ENCODE assay signal across 31 cellular contexts in genomic region chr2:165961818-165962217, GRCh38. TPM values are rescaled to one million over a fixed set of nuclear protein-coding genes. Genes with fewer than 3 reads are reported as not detected.
DNase-seq lines count a peak whose midpoint lies in the region; ATAC-seq and TF ChIP-seq lines count a peak whose summit lies in the region.
"Had no signal": no experiment of that assay in that cellular context is flagged by ENCODE, and none has a peak within 500 bp of the region (broad histone marks: within the 10 kb centered on the region; RNA-seq: fewer than 3 reads in every experiment).

No MANE protein-coding gene starts in this region.

- no TSS peak for BruUV-seq in PC-3 (replicated peaks; lab: Mats Ljungman, UMichigan)

- peak; percentile 6 for DNase-seq in Karpas-422
- peak; percentile 55 for DNase-seq in PC-3
- DNase-seq in foreskin melanocyte = peak; percentile 54
- no peak for DNase-seq in NCI-H510A (lab: John Stamatoyannopoulos, UW)
- DNase-seq in T-helper 1 cell = no peak
- DNase-seq in smooth muscle cell (lab: John Stamatoyannopoulos, UW; ENCODE audit: unreplicated experiment) = no peak
- DNase-seq: 8988T; ACHN; AML-193; BE2C; C1 segment of cervical spinal cord; Caco-2; Calu3; CD4-positive, alpha-beta memory T cell; CD4-positive, alpha-beta T cell; CD4-positive, CD25-positive, alpha-beta regulatory T cell; CD8-positive, alpha-beta memory T cell; CD8-positive, alpha-beta T cell; COR-L47; DMS 273 treated with DMSO at 0.1 percent for 48 hours; DMS153; DMS53; DMS79; DMS79 treated with DMSO at 0.1 percent for 48 hours; DND-41; EL had no signal

- TF ChIP-seq CTCF in PC-3 (conservative IDR thresholded peaks at IDR 0.05; ENCODE audit: low read depth, low read length) (no peak), smooth muscle cell (IDR thresholded peaks at IDR 0.05; ENCODE audit: borderline replicate concordance, insufficient read depth, poor library complexity, severe bottlenecking) (no peak)

- H2AFZ ChIP-seq in Karpas-422 (ENCODE audit: low read length) (no peak overlapping the region), PC-3 (ENCODE audit: low read length) (no peak overlapping the region), smooth muscle cell (ENCODE audit: low read depth) (no peak overlapping the region)

- POLR2A ChIA-PET in PC-3 (lab: Charles Lee; ENCODE audit: unreplicated experiment) = no interaction called here

- H3K9ac ChIP-seq in Karpas-422 (ENCODE audit: low read length) = no peak overlapping the region
- no peak overlapping the region for H3K9ac ChIP-seq in PC-3 (ENCODE audit: low read length)
- no peak overlapping the region for H3K9ac ChIP-seq in smooth muscle cell (ENCODE audit: low read depth)
- H3K9ac ChIP-seq: BLaER1; BLaER1 treated with 17β-estradiol and CSF1 and Interleukin-3, amounts not matched to agents 10 nM and 100 nM had no signal

- H3F3A ChIP-seq in PC-3 (ENCODE audit: low read length, unreplicated experiment) = no peaks in the 10 kb centered on the region
- H3F3A ChIP-seq in smooth muscle cell (ENCODE audit: low read depth) = no peaks in the 10 kb centered on the region

- intact Hi-C loops in PC-3 (cut with micrococcal nuclease) = no loop called here

- peak; percentile 78 for ATAC-seq in PC-3
- ATAC-seq: A549; CD8-positive, alpha-beta T cell had no signal

- WGBS in smooth muscle cell (ENCODE audit: low lambda C conversion rate) = 95% methylated on average over 4 of the region's 4 CpGs

- H3K36me3 ChIP-seq in Karpas-422 (ENCODE audit: insufficient read depth, low read length) (no peaks in the 10 kb centered on the region), PC-3 (ENCODE audit: low read depth, low read length) (no peaks in the 10 kb centered on the region), smooth muscle cell (ENCODE audit: low read depth) (no peaks in the 10 kb centered on the region)
- H3K36me3 ChIP-seq: BE2C; BLaER1; BLaER1 treated with 17β-estradiol and CSF1 and Interleukin-3, amounts not matched to agents 10 nM and 100 nM had no signal

- H3K4me2 ChIP-seq in Karpas-422 (ENCODE audit: low read depth, low read length, poor library complexity, severe bottlenecking) (no peak overlapping the region), PC-3 (ENCODE audit: low read length) (no peak overlapping the region), smooth muscle cell (no peak overlapping the region)
- H3K4me2 ChIP-seq: A549; BLaER1; BLaER1 treated with 17β-estradiol and CSF1 and Interleukin-3, amounts not matched to agents 10 nM and 100 nM had no signal

- H3K4me1 ChIP-seq in Karpas-422 (ENCODE audit: low read length) (no peaks in the 10 kb centered on the region), PC-3 (ENCODE audit: insufficient read depth, low read length) (no peaks in the 10 kb centered on the region), smooth muscle cell (ENCODE audit: low read depth) (no peaks in the 10 kb centered on the region)
- H3K4me1 ChIP-seq: A549; BE2C; BLaER1; BLaER1 treated with 17β-estradiol and CSF1 and Interleukin-3, amounts not matched to agents 10 nM and 100 nM; Caco-2 had no signal

- H3K9me2 ChIP-seq in Karpas-422 (replicated peaks; ENCODE audit: insufficient read depth, low read length) (no peaks in the 10 kb centered on the region), PC-3 (replicated peaks; ENCODE audit: low read length) (no peaks in the 10 kb centered on the region)

- CTCF ChIA-PET in PC-3 (lab: Charles Lee) = no interaction called here

- no peaks in the 10 kb centered on the region for H3K9me3 ChIP-seq in Karpas-422 (ENCODE audit: low read length)
- H3K9me3 ChIP-seq in PC-3 (ENCODE audit: low read length) = no peaks in the 10 kb centered on the region
- no peaks in the 10 kb centered on the region for H3K9me3 ChIP-seq in smooth muscle cell (replicated peaks; ENCODE audit: low read depth)
- H3K9me3 ChIP-seq: A549, BE2C, Caco-2 had no signal

- H3K27ac ChIP-seq in Karpas-422 (ENCODE audit: low read length) = no peak overlapping the region
- no peak overlapping the region for H3K27ac ChIP-seq in PC-3 (ENCODE audit: low read length)
- H3K27ac ChIP-seq in smooth muscle cell (ENCODE audit: low read depth) = no peak overlapping the region
- H3K27ac ChIP-seq: 22Rv1; A549; BLaER1; BLaER1 treated with 17β-estradiol and CSF1 and Interleukin-3, amounts not matched to agents 10 nM and 100 nM; C4-2B had no signal

- H3K27me3 ChIP-seq in Karpas-422 (ENCODE audit: low read length) = no peaks in the 10 kb centered on the region
- H3K27me3 ChIP-seq in PC-3 (ENCODE audit: low read length) = peaks cover 20% of the 10 kb centered on the region; the same call in 1 of the 2 replicates
- no peaks in the 10 kb centered on the region for H3K27me3 ChIP-seq in smooth muscle cell (ENCODE audit: low read depth)
- H3K27me3 ChIP-seq: BE2C; BLaER1; BLaER1 treated with 17β-estradiol and CSF1 and Interleukin-3, amounts not matched to agents 10 nM and 100 nM had no signal

- H4K20me1 ChIP-seq in Karpas-422 (ENCODE audit: insufficient read depth, low read depth, low read length) (no peaks in the 10 kb centered on the region), PC-3 (ENCODE audit: low read length) (no peaks in the 10 kb centered on the region), smooth muscle cell (ENCODE audit: low read depth) (no peaks in the 10 kb centered on the region)
- H4K20me1 ChIP-seq: BLaER1; BLaER1 treated with 17β-estradiol and CSF1 and Interleukin-3, amounts not matched to agents 10 nM and 100 nM had no signal

- H3K79me2 ChIP-seq in Karpas-422 (ENCODE audit: low read length) = no peaks in the 10 kb centered on the region
- H3K79me2 ChIP-seq in PC-3 (ENCODE audit: low read length) = no peaks in the 10 kb centered on the region
- no peaks in the 10 kb centered on the region for H3K79me2 ChIP-seq in smooth muscle cell (ENCODE audit: low read depth)

- H3K4me3 ChIP-seq in Karpas-422 (ENCODE audit: low read length) (no peak overlapping the region), PC-3 (ENCODE audit: low read length) (no peak overlapping the region), smooth muscle cell (no peak overlapping the region)
- H3K4me3 ChIP-seq: A549; BLaER1; BLaER1 treated with 17β-estradiol and CSF1 and Interleukin-3, amounts not matched to agents 10 nM and 100 nM had no signal

RNA-seq across cellular contexts. Expression of gene TTC21B, which starts 8.2 kb away (rescaled TPM):
- 41.2 and 47.8 TPM in 2 replicates for total RNA-seq in Karpas-422 (2014; rRNA removed; shearing (Covaris generic); ENCODE audit: low replicate concordance)
- 21.7 and 35.5 TPM in 2 replicates for total RNA-seq in PC-3 (2014; rRNA removed)
- total RNA-seq in smooth muscle cell = 21.1 and 48.0 TPM in 2 replicates
- polyA plus RNA-seq in smooth muscle cell = 5.5 and 5.8 TPM in 2 replicates

Comparison
In these comparisons a context has a peak if more than half of its experiments do, and no peak if none do; other contexts are left out.
1. DNase-seq: peak in Karpas-422 (single experiment), PC-3 (single experiment) and foreskin melanocyte (single experiment); none in NCI-H510A (single experiment), T-helper 1 cell (0 of 5) and smooth muscle cell (single experiment).